Comparison of ENCODE assay signal across 23 cellular contexts in genomic region chr11:34583818-34584217, GRCh38. TPM values are rescaled to one million over a fixed set of nuclear protein-coding genes. Genes with fewer than 3 reads are reported as not detected.
DNase-seq lines count a peak whose midpoint lies in the region; ATAC-seq, FAIRE-seq and TF ChIP-seq lines count a peak whose summit lies in the region.
"Had no signal": no experiment of that assay in that cellular context is flagged by ENCODE, and none has a peak within 500 bp of the region (broad histone marks: within the 10 kb centered on the region; RNA-seq: fewer than 3 reads in every experiment).

No MANE protein-coding gene starts in this region.

- no peak for TF ChIP-seq POLR2A in right lobe of liver (IDR thresholded peaks at IDR 0.05)
- no peak for TF ChIP-seq POLR2A in HepG2 (IDR thresholded peaks at IDR 0.05; ENCODE audit: insufficient read depth in 1 of 2, low read depth in 2 of 2, low read length in 2 of 2)
- TF ChIP-seq POLR2A in body of pancreas (IDR thresholded peaks at IDR 0.05) = no peak
- no peak for TF ChIP-seq POLR2A in spleen (IDR thresholded peaks at IDR 0.05)

- in situ Hi-C loops in HepG2 (cut with HindIII; ENCODE audit: extremely low pct_ligation_motif_present, low pct_unique_long_range_greater_than_20kb) = loop anchor here (25.0 kb wide), 1 partner anchor 803 kb away; no protein-coding TSS in a partner anchor

- H3K4me3 ChIP-seq in right lobe of liver (no peak overlapping the region), HepG2 (replicated peaks in 1 of 3; ENCODE audit: insufficient read depth in 1 of 3, low read depth in 2 of 3, low read length in 3 of 3) (no peak overlapping the region), body of pancreas (no peak overlapping the region), spleen (no peak overlapping the region)

- H3K9me3 ChIP-seq in right lobe of liver (no peaks in the 10 kb centered on the region), HepG2 (ENCODE audit: low read length) (no peaks in the 10 kb centered on the region), body of pancreas (no peaks in the 10 kb centered on the region), spleen (no peaks in the 10 kb centered on the region)
- H3K9me3 ChIP-seq: BE2C had no signal

- intact Hi-C loops in right lobe of liver (cut with DNase I) (loop anchor here in 1 of 2 donors (10.0 kb wide), 1 partner anchor 311 kb away; no protein-coding TSS in a partner anchor), HepG2 (cut with micrococcal nuclease; ENCODE audit: unreplicated experiment) (no loop called here), body of pancreas (cut with DNase I) (loop anchor here (10.0 kb wide), 1 partner anchor 61 kb away; no protein-coding TSS in a partner anchor), spleen (cut with DNase I; ENCODE audit: low total_unique reads) (loop anchor here (5.0 kb wide), 1 partner anchor 808 kb away; no protein-coding TSS in a partner anchor)

- H3K27me3 ChIP-seq in right lobe of liver = no peaks in the 10 kb centered on the region
- no peaks in the 10 kb centered on the region; a peak in 1 of 5 replicates for H3K27me3 ChIP-seq in HepG2 (ENCODE audit: control insufficient read depth in 1 of 2, insufficient read depth in 2 of 2, low read length in 2 of 2)
- H3K27me3 ChIP-seq in body of pancreas = no peaks in the 10 kb centered on the region
- peaks cover 0 to 22% (median 0%) of the 10 kb centered on the region in 7 donors for H3K27me3 ChIP-seq in spleen (replicated peaks in 1 of 7)
- H3K27me3 ChIP-seq: BE2C had no signal

- no peaks in the 10 kb centered on the region for H4K20me1 ChIP-seq in HepG2 (ENCODE audit: insufficient read depth, low read length)

- DNase-seq in right lobe of liver = peak in 2 of 3 donors; percentile 62 to 65
- DNase-seq in HepG2 (ENCODE audit: low spot score) = no peak
- DNase-seq in body of pancreas = peak in 3 of 4 donors; percentile 37 to 72 (median 51)
- peak; percentile 67 for DNase-seq in mucosa of gallbladder (ENCODE audit: low spot score)
- no peak for DNase-seq in AML-193 (lab: John Stamatoyannopoulos, UW)
- no peak for DNase-seq in spleen
- DNase-seq in NCI-H345 (lab: John Stamatoyannopoulos, UW) = no peak
- DNase-seq: BE2C; CD8-positive, alpha-beta T cell; NCI-H1048; NCI-H1436; NCI-H1930; NCI-H2171; NCI-H748 treated with DMSO at 0.1 percent for 48 hours; PC-3; SIG-M5 had no signal

- no peak overlapping the region for H2AFZ ChIP-seq in HepG2 (ENCODE audit: low read length)

- TF ChIP-seq CTCF in right lobe of liver (IDR thresholded peaks at IDR 0.05) (no peak), HepG2 (CRISPR knock-in tag; IDR thresholded peaks at IDR 0.05) (no peak), body of pancreas (IDR thresholded peaks at IDR 0.05) (no peak), spleen (IDR thresholded peaks at IDR 0.05 in 8 of 11, conservative IDR thresholded peaks at IDR 0.05 in 3 of 11) (no peak)

- H3K36me3 ChIP-seq in right lobe of liver = no peaks in the 10 kb centered on the region
- H3K36me3 ChIP-seq in HepG2 (replicated peaks in 1 of 2; ENCODE audit: control insufficient read depth in 1 of 2, insufficient read depth in 2 of 2, low read length in 2 of 2) = no peaks in the 10 kb centered on the region
- H3K36me3 ChIP-seq in body of pancreas (replicated peaks in 1 of 2; ENCODE audit: insufficient read depth in 1 of 2, low read depth in 2 of 2) = no peaks in the 10 kb centered on the region
- no peaks in the 10 kb centered on the region for H3K36me3 ChIP-seq in spleen
- H3K36me3 ChIP-seq: BE2C had no signal

- TF ChIP-seq EP300 in HepG2 (IDR thresholded peaks at IDR 0.05; ENCODE audit: low read depth in 2 of 2, low read length in 2 of 2) (no peak), HepG2 (CRISPR knock-in tag; IDR thresholded peaks at IDR 0.05; ENCODE audit: borderline replicate concordance) (no peak)

- POLR2A ChIA-PET in HepG2 (lab: Yijun Ruan, JAX) = no interaction called here

- ATAC-seq in right lobe of liver = peak; percentile 67 to 89 (median 80)
- no peak for ATAC-seq in HepG2
- peak; percentile 78 for ATAC-seq in body of pancreas
- ATAC-seq in GM19467 (IDR thresholded peaks at IDR 0.05; ENCODE audit: unreplicated experiment) = no peak
- ATAC-seq: CD8-positive, alpha-beta T cell; PC-3 had no signal

- H3K4me2 ChIP-seq in HepG2 (ENCODE audit: low read depth, low read length) = no peak overlapping the region

- CTCF ChIA-PET in HepG2 (lab: Yijun Ruan, JAX; ENCODE audit: low intra/inter-chr PET ratio, low total read pairs) = no interaction called here

- 40% methylated on average over 4 of the region's 4 CpGs for WGBS in right lobe of liver (ENCODE audit: insufficient coverage, low coverage, low lambda C conversion rate, missing lambda C conversion rate)
- WGBS in HepG2 (ENCODE audit: low lambda C conversion rate) = 89% methylated on average over 4 of the region's 4 CpGs
- 31 to 44% methylated on average over 4 of the region's 4 CpGs for WGBS in body of pancreas, 2 donors
- WGBS in spleen, 5 donors = 79 to 85% (median 85%) methylated on average over 4 of the region's 4 CpGs

- FAIRE-seq in HepG2 (lab: Jason Lieb, UNC) = no peak
- FAIRE-seq: D721Med, GM12891, GM18507 had no signal

- no peak for TF ChIP-seq RAD21 in HepG2 (CRISPR knock-in tag; IDR thresholded peaks at IDR 0.05)

- no TSS peak for BruUV-seq in HepG2 (replicated peaks; lab: Mats Ljungman, UMichigan)

- peak overlapping the region in 1 of 3 donors; percentile 42 for H3K27ac ChIP-seq in right lobe of liver
- no peak overlapping the region for H3K27ac ChIP-seq in HepG2 (ENCODE audit: extremely low read length, insufficient read depth, low read length)
- H3K27ac ChIP-seq in body of pancreas = peak overlapping the region in 2 of 4 donors; percentile 44 to 50
- no peak overlapping the region for H3K27ac ChIP-seq in spleen
- H3K27ac ChIP-seq: RWPE1 had no signal

- H3K4me1 ChIP-seq in right lobe of liver (peaks cover 0 to 22% (median 0%) of the 10 kb centered on the region in 4 donors), HepG2 (ENCODE audit: insufficient read depth, low read length) (peaks cover 40% of the 10 kb centered on the region), body of pancreas (peaks cover 39% of the 10 kb centered on the region), spleen (peaks cover 0 to 19% (median 14%) of the 10 kb centered on the region in 6 donors)
- H3K4me1 ChIP-seq: BE2C had no signal

- H3K79me2 ChIP-seq in HepG2 (ENCODE audit: insufficient read depth, low read length) = no peaks in the 10 kb centered on the region

- no peak overlapping the region for H3K9ac ChIP-seq in HepG2 (ENCODE audit: insufficient read depth, low read depth, low read length)

TF ChIP-seq in HepG2, 621 proteins besides CTCF, POLR2A, EP300 and RAD21:
- TF ChIP-seq GLI4 (CRISPR knock-in tag; IDR thresholded peaks at IDR 0.05; ENCODE audit: borderline replicate concordance) = no peak
- no peak for TF ChIP-seq ZNF709 (CRISPR knock-in tag; IDR thresholded peaks at IDR 0.05)
- no peak for TF ChIP-seq NONO (IDR thresholded peaks at IDR 0.05)
- TF ChIP-seq NONO (CRISPR knock-in tag; conservative IDR thresholded peaks at IDR 0.05) = no peak
- TF ChIP-seq HNF4A (CRISPR knock-in tag; IDR thresholded peaks at IDR 0.05) = no peak
- no peak for TF ChIP-seq SP5 (CRISPR knock-in tag; IDR thresholded peaks at IDR 0.05; ENCODE audit: borderline replicate concordance, low read depth)
- no peak for TF ChIP-seq ZNF577 (CRISPR knock-in tag; IDR thresholded peaks at IDR 0.05; ENCODE audit: borderline replicate concordance, low read depth)
- TF ChIP-seq ZNF350 (CRISPR knock-in tag; IDR thresholded peaks at IDR 0.05; ENCODE audit: borderline replicate concordance, low read depth) = no peak
- no peak for TF ChIP-seq ARNTL (CRISPR knock-in tag; IDR thresholded peaks at IDR 0.05)
- no peak for TF ChIP-seq ZBTB7B (CRISPR knock-in tag; IDR thresholded peaks at IDR 0.05)

RNA-seq across cellular contexts. Expression of gene EHF, which starts 37.1 kb away (rescaled TPM):
- total RNA-seq in right lobe of liver (1 to 10 TPM in 5 of 6 experiments, under 1 TPM in 1; 1.00 to 3.3 (median 1.5) TPM), HepG2 (2016; rRNA removed; fragmentation: Illumina TruSeq; extraction: Trizol) (0.24 and 0.46 TPM in 2 replicates), body of pancreas (10 to 100 TPM; 21.4 to 40.5 TPM), mucosa of gallbladder (176 TPM), spleen (1 to 10 TPM in 1 of 7 donors, under 1 TPM in 4, not detected in 2; 0.37 to 1.8 (median 0.46) TPM)
- not detected in 2 replicates for total RNA-seq in HepG2 (2016; cell fraction: cytosol; rRNA removed; fragmentation: Illumina TruSeq; extraction: Trizol; ENCODE audit: low read depth)
- 0.19 and 0.65 TPM in 2 replicates for total RNA-seq in HepG2 (2016; cell fraction: insoluble cytoplasmic fraction; rRNA removed; fragmentation: Illumina TruSeq; extraction: Trizol)
- total RNA-seq in HepG2 (2016; cell fraction: membrane; rRNA removed; fragmentation: Illumina TruSeq; extraction: Trizol) = 0.09 and 0.24 TPM in 2 replicates
- total RNA-seq in HepG2 (2016; cell fraction: nucleus; rRNA removed; fragmentation: Illumina TruSeq; extraction: Trizol) = 0.22 and 0.28 TPM in 2 replicates
- polyA plus RNA-seq in HepG2 (2011; rRNA removed) (0.04 TPM in 1 of 2 replicates, not detected in the other), spleen (under 1 TPM; 0.02 to 0.33 (median 0.29) TPM)
- polyA plus RNA-seq in HepG2 (2011; cell fraction: cytosol; rRNA removed) = 0.08 TPM in 1 of 2 replicates, not detected in the other
- polyA plus RNA-seq in HepG2 (2011; cell fraction: nucleus; rRNA removed) = 0.07 TPM in 1 of 2 replicates, not detected in the other
- not detected in 2 replicates for polyA plus RNA-seq in HepG2 (2012)
- polyA plus RNA-seq in HepG2 (2016; cell fraction: cytosol; fragmentation: Illumina TruSeq; extraction: Trizol; ENCODE audit: low read depth) = 0.06 and 0.17 TPM in 2 replicates
- polyA plus RNA-seq in HepG2 (2016; cell fraction: insoluble cytoplasmic fraction; fragmentation: Illumina TruSeq; extraction: Trizol; ENCODE audit: low read depth) = 0.13 and 0.40 TPM in 2 replicates
- polyA plus RNA-seq in HepG2 (2016; cell fraction: membrane; fragmentation: Illumina TruSeq; extraction: Trizol; ENCODE audit: low read depth) = 0.13 TPM in 1 of 2 replicates, not detected in the other
- polyA plus RNA-seq in HepG2 (2016; cell fraction: nucleus; fragmentation: Illumina TruSeq; extraction: Trizol; ENCODE audit: insufficient read depth, low read depth) = 0.28 and 0.30 TPM in 2 replicates
- polyA minus RNA-seq in HepG2 (2011; rRNA and poly(A)+ RNA removed; ENCODE audit: low replicate concordance) = 0.06 and 0.65 TPM in 2 replicates
- not detected in 2 replicates for polyA minus RNA-seq in HepG2 (2011; cell fraction: cytosol; rRNA and poly(A)+ RNA removed)
- polyA minus RNA-seq in HepG2 (2011; cell fraction: nucleus; rRNA and poly(A)+ RNA removed) = 0.25 and 0.39 TPM in 2 replicates
- total RNA-seq: A172; CD8-positive, alpha-beta T cell; H4 had no signal

Comparison
In these comparisons a context has a peak if more than half of its experiments do, and no peak if none do; other contexts are left out.
1. ATAC-seq: peak in right lobe of liver (4 of 4) and body of pancreas (single experiment); none in HepG2 (single experiment) and GM19467 (single experiment).
2. DNase-seq: peak in right lobe of liver (2 of 3), body of pancreas (3 of 4) and mucosa of gallbladder (single experiment); none in HepG2 (single experiment), AML-193 (0 of 2), spleen (single experiment) and NCI-H345 (single experiment).
3. RNA of gene EHF, which starts 37.1 kb away (total RNA-seq): 176 TPM in mucosa of gallbladder (single experiment) and 21.4 to 40.5 TPM in body of pancreas; 1.00 to 3.3 TPM in right lobe of liver, 0.09 to 0.65 TPM in HepG2 and 0.37 to 1.8 TPM in spleen; every median in the first group is over 4 times any median in the second.